ENCODE assay signal across 20 cellular contexts in genomic region chr4:172104534-172104933, GRCh38.
DNase-seq lines count a peak whose midpoint lies in the region; TF ChIP-seq lines count a peak whose summit lies in the region.
"Had no signal": no experiment of that assay in that cellular context is flagged by ENCODE, and none has a peak within 500 bp of the region (broad histone marks: within the 10 kb centered on the region; RNA-seq: fewer than 3 reads in every experiment).

No MANE protein-coding gene starts in this region.

- H4K20me1 ChIP-seq in mammary epithelial cell (ENCODE audit: insufficient read depth, low read length) = no peaks in the 10 kb centered on the region
- H4K20me1 ChIP-seq: BLaER1 treated with 17β-estradiol and CSF1 and Interleukin-3, amounts not matched to agents 10 nM and 100 nM had no signal

- CTCF ChIA-PET in mammary epithelial cell (lab: Charles Lee; ENCODE audit: low non-redundant PET) (no interaction called here), MCF 10A (lab: Yijun Ruan, JAX) (interaction anchor here (0.6 kb wide), 1 partner anchor 1262 kb away, joined by 3 read pairs; no protein-coding TSS in a partner anchor), HEK293T (lab: Yijun Ruan, JAX) (no interaction called here)

- no peak overlapping the region for H3K9ac ChIP-seq in mammary epithelial cell (ENCODE audit: insufficient read depth, low read length)
- H3K9ac ChIP-seq: BLaER1 treated with 17β-estradiol and CSF1 and Interleukin-3, amounts not matched to agents 10 nM and 100 nM; SK-N-SH had no signal

- no peaks in the 10 kb centered on the region for H3K4me1 ChIP-seq in mammary epithelial cell (ENCODE audit: insufficient read depth, low read length)
- H3K4me1 ChIP-seq: BLaER1 treated with 17β-estradiol and CSF1 and Interleukin-3, amounts not matched to agents 10 nM and 100 nM; Peyer's patch had no signal

- no peak overlapping the region for H3K4me3 ChIP-seq in mammary epithelial cell (replicated peaks in 1 of 3; ENCODE audit: insufficient read depth in 1 of 3, low read depth in 2 of 3, low read length in 3 of 3)
- no peak overlapping the region for H3K4me3 ChIP-seq in astrocyte of the spinal cord (ENCODE audit: low read depth, low read length)
- H3K4me3 ChIP-seq: BLaER1 treated with 17β-estradiol and CSF1 and Interleukin-3, amounts not matched to agents 10 nM and 100 nM; Peyer's patch had no signal

- H3K27me3 ChIP-seq in mammary epithelial cell (ENCODE audit: insufficient read depth, low read length) = no peaks in the 10 kb centered on the region
- H3K27me3 ChIP-seq: BLaER1 treated with 17β-estradiol and CSF1 and Interleukin-3, amounts not matched to agents 10 nM and 100 nM; Peyer's patch had no signal

- in situ Hi-C loops in mammary epithelial cell (cut with MboI; ENCODE audit: low sequenced_read_pairs in 2 of 2) = no loop called here
- in situ Hi-C loops in astrocyte of the spinal cord (cut with HindIII; ENCODE audit: low sequenced_read_pairs) = no loop called here

- no peaks in the 10 kb centered on the region for H3K79me2 ChIP-seq in mammary epithelial cell (ENCODE audit: insufficient read depth, low read length)

- no peaks in the 10 kb centered on the region for H3K4me1 Mint-ChIP-seq in MCF 10A (ENCODE audit: insufficient read depth, unreplicated experiment)
- H3K4me1 Mint-ChIP-seq: CD8-positive, alpha-beta memory T cell; IgD-negative memory B cell had no signal

- no peak overlapping the region for H2AFZ ChIP-seq in mammary epithelial cell (ENCODE audit: low read depth, low read length)

- peaks cover 64% of the 10 kb centered on the region for H3K27me3 Mint-ChIP-seq in MCF 10A (ENCODE audit: insufficient read depth, unreplicated experiment)
- H3K27me3 Mint-ChIP-seq: CD8-positive, alpha-beta memory T cell; IgD-negative memory B cell had no signal

- DNase-seq in mammary epithelial cell = peak; percentile 6
- DNase-seq in MCF 10A (ENCODE audit: unreplicated experiment) = no peak
- peak; percentile 34 for DNase-seq in NCI-H1048 (lab: John Stamatoyannopoulos, UW)
- peak; percentile 6 for DNase-seq in astrocyte of the spinal cord (ENCODE audit: low read depth, low spot score)
- no peak for DNase-seq in GM19238 (ENCODE audit: insufficient read length, low spot score)
- DNase-seq in stimulated activated CD4-positive, alpha-beta T cell treated with anti-CD3 and anti-CD28 coated beads, Interleukin-2, amount 100 ng/mL, for 48 hours = no peak
- no peak for DNase-seq in A172 (ENCODE audit: low spot score)
- no peak for DNase-seq in HEK293T (ENCODE audit: extremely low spot score)
- DNase-seq: CD8-positive, alpha-beta memory T cell; DMS79 treated with DMSO at 0.1 percent for 48 hours; GF-D8; GOT3; NCI-H1436; NCI-H2029 treated with DMSO at 0.1 percent for 48 hours; NCI-H510A; Peyer's patch; Right ventricle myocardium superior; SK-N-SH had no signal

- H3K27ac Mint-ChIP-seq in MCF 10A (ENCODE audit: low read depth, unreplicated experiment) = no peak overlapping the region
- H3K27ac Mint-ChIP-seq: IgD-negative memory B cell had no signal

- BruUV-seq in mammary epithelial cell (replicated peaks; lab: Mats Ljungman, UMichigan) (no TSS peak), MCF 10A (replicated peaks; lab: Mats Ljungman, UMichigan) (no TSS peak)

- no peak for TF ChIP-seq CTCF in mammary epithelial cell (conservative IDR thresholded peaks at IDR 0.05 in 1 of 2, IDR thresholded peaks at IDR 0.05 in 1 of 2; ENCODE audit: extremely low read depth in 1 of 2, insufficient read depth in 1 of 2, low read depth in 1 of 2, low read length in 2 of 2)
- no peak for TF ChIP-seq CTCF in MCF 10A (IDR thresholded peaks at IDR 0.05; ENCODE audit: unreplicated experiment)
- no peak for TF ChIP-seq CTCF in astrocyte of the spinal cord (IDR thresholded peaks at IDR 0.05; ENCODE audit: low read depth, low read length)

- H3K9me3 Mint-ChIP-seq in MCF 10A (ENCODE audit: unreplicated experiment) = no peaks in the 10 kb centered on the region

- WGBS in mammary epithelial cell (ENCODE audit: low coverage, missing lambda C conversion rate) = 43% methylated on average over 2 of the region's 2 CpGs

- POLR2A ChIA-PET in MCF 10A (lab: Yijun Ruan, JAX) = interaction anchor here (0.6 kb wide), 1 partner anchor 18 kb away, joined by 3 read pairs; no protein-coding TSS in a partner anchor
- POLR2A ChIA-PET in HEK293T (lab: Yijun Ruan, JAX) = no interaction called here

- no peak overlapping the region for H3K4me2 ChIP-seq in mammary epithelial cell (ENCODE audit: insufficient read depth, low read depth, low read length)
- H3K4me2 ChIP-seq: BLaER1 treated with 17β-estradiol and CSF1 and Interleukin-3, amounts not matched to agents 10 nM and 100 nM; SK-N-SH had no signal

- dilution Hi-C loops in mammary epithelial cell (cut with HindIII; ENCODE audit: low sequenced_read_pairs) = no loop called here

- H3K27ac ChIP-seq in mammary epithelial cell (ENCODE audit: insufficient read depth, low read depth, low read length) = no peak overlapping the region
- H3K27ac ChIP-seq: BLaER1 treated with 17β-estradiol and CSF1 and Interleukin-3, amounts not matched to agents 10 nM and 100 nM; Peyer's patch had no signal

- intact Hi-C loops in mammary epithelial cell (cut with micrococcal nuclease) = no loop called here
- intact Hi-C loops in MCF 10A (cut with micrococcal nuclease) = no loop called here

- no peaks in the 10 kb centered on the region for H3K36me3 ChIP-seq in mammary epithelial cell (ENCODE audit: insufficient read depth, low read length)
- H3K36me3 ChIP-seq: BLaER1 treated with 17β-estradiol and CSF1 and Interleukin-3, amounts not matched to agents 10 nM and 100 nM; Peyer's patch had no signal

- H3K9me3 ChIP-seq in mammary epithelial cell (replicated peaks; ENCODE audit: insufficient read depth, low read length) = no peaks in the 10 kb centered on the region
- H3K9me3 ChIP-seq: BLaER1 treated with 17β-estradiol and CSF1 and Interleukin-3, amounts not matched to agents 10 nM and 100 nM; Peyer's patch; SK-N-SH had no signal

- H3K4me3 Mint-ChIP-seq in MCF 10A (ENCODE audit: unreplicated experiment) = no peak overlapping the region
- H3K4me3 Mint-ChIP-seq: CD8-positive, alpha-beta memory T cell; IgD-negative memory B cell had no signal

- no peaks in the 10 kb centered on the region for H3K36me3 Mint-ChIP-seq in MCF 10A (ENCODE audit: insufficient read depth, unreplicated experiment)
- H3K36me3 Mint-ChIP-seq: CD8-positive, alpha-beta memory T cell; IgD-negative memory B cell had no signal

TF ChIP-seq in HEK293T, 16 proteins besides CTCF, POLR2A, EP300 and RAD21:
- TF ChIP-seq SUZ12 (IDR thresholded peaks at IDR 0.05) = no peak
- no peak for TF ChIP-seq NFRKB (IDR thresholded peaks at IDR 0.05)
- TF ChIP-seq ZNF384 (IDR thresholded peaks at IDR 0.05) = no peak
- TF ChIP-seq LEF1 (IDR thresholded peaks at IDR 0.05; ENCODE audit: borderline replicate concordance) = no peak
- TF ChIP-seq CTBP1 (IDR thresholded peaks at IDR 0.05; ENCODE audit: borderline replicate concordance) = no peak
- TF ChIP-seq L3MBTL2 (conservative IDR thresholded peaks at IDR 0.05) = no peak
- no peak for TF ChIP-seq PKNOX1 (IDR thresholded peaks at IDR 0.05)
- TF ChIP-seq ARNT (IDR thresholded peaks at IDR 0.05) = no peak
- no peak for TF ChIP-seq TARDBP (IDR thresholded peaks at IDR 0.05)
- no peak for TF ChIP-seq ELF4 (IDR thresholded peaks at IDR 0.05)
- TF ChIP-seq SP1 (IDR thresholded peaks at IDR 0.05) = no peak
- no peak for TF ChIP-seq FOXA1 (IDR thresholded peaks at IDR 0.05)
- no peak for TF ChIP-seq HDGF (IDR thresholded peaks at IDR 0.05; ENCODE audit: borderline replicate concordance)
- TF ChIP-seq FOXK2 (IDR thresholded peaks at IDR 0.05) = no peak
- no peak for TF ChIP-seq FOXM1 (IDR thresholded peaks at IDR 0.05; ENCODE audit: borderline replicate concordance)
- TF ChIP-seq BHLHE40 (IDR thresholded peaks at IDR 0.05; ENCODE audit: borderline replicate concordance) = no peak

Comparison
In these comparisons a context has a peak if more than half of its experiments do, and no peak if none do; other contexts are left out.
1. DNase-seq: peak in mammary epithelial cell (single experiment), NCI-H1048 (single experiment) and astrocyte of the spinal cord (single experiment); none in MCF 10A (single experiment), GM19238 (single experiment), stimulated activated CD4-positive, alpha-beta T cell treated with anti-CD3 and anti-CD28 coated beads, Interleukin-2, amount 100 ng/mL, for 48 hours (0 of 2), A172 (single experiment) and HEK293T (single experiment).